ENCODE assay signal across 30 cellular contexts in genomic region chrX:154698630-154699248, GRCh38. TPM values are rescaled to one million over a fixed set of nuclear protein-coding genes. Genes with fewer than 3 reads are reported as not detected.
"Had no signal": no experiment of that assay in that cellular context is flagged by ENCODE, and none has a peak within 500 bp of the region (broad histone marks: within the 10 kb centered on the region; RNA-seq: fewer than 3 reads in every experiment).

No MANE protein-coding gene starts in this region.

- H3K36me3 Mint-ChIP-seq: brain had no signal

- H3K4me3 Mint-ChIP-seq: activated naive CD4-positive, alpha-beta T cell treated with anti-CD3 and anti-CD28 coated beads, Interleukin-2, amount 10 ng/mL, durations not matched to agents 7 days and 5 days; activated naive CD8-positive, alpha-beta T cell treated with anti-CD3 and anti-CD28 coated beads, Interleukin-2, amount 50 U/mL, for 24 hours; brain; naive thymus-derived CD4-positive, alpha-beta T cell; T-helper 1 cell treated with Interleukin-12 subunit alpha and Interleukin-12 subunit beta and Interleukin-4 antibody, amounts not matched to agents 30 μg/mL and 1 μg/mL, for 36 hours had no signal

- H3K27ac Mint-ChIP-seq: activated naive CD4-positive, alpha-beta T cell treated with anti-CD3 and anti-CD28 coated beads, Interleukin-2, amount 10 ng/mL, durations not matched to agents 7 days and 5 days; activated naive CD8-positive, alpha-beta T cell treated with anti-CD3 and anti-CD28 coated beads, Interleukin-2, amount 50 U/mL, for 24 hours; brain; T-helper 1 cell treated with Interleukin-12 subunit alpha and Interleukin-12 subunit beta and Interleukin-4 antibody, amounts not matched to agents 30 μg/mL and 1 μg/mL, for 36 hours had no signal

- H3K27me3 ChIP-seq: esophagus squamous epithelium, pancreas, stomach, vagina had no signal

- ATAC-seq: activated naive CD8-positive, alpha-beta T cell treated with anti-CD3 and anti-CD28 coated beads, Interleukin-2, amount 50 U/mL, for 24 hours; mucosa of descending colon; naive thymus-derived CD4-positive, alpha-beta T cell; pancreas; sciatic nerve had no signal

- H3K4me1 ChIP-seq: esophagus squamous epithelium, pancreas, stomach, vagina had no signal

- H3K4me1 Mint-ChIP-seq: activated naive CD4-positive, alpha-beta T cell treated with anti-CD3 and anti-CD28 coated beads, Interleukin-2, amount 10 ng/mL, durations not matched to agents 7 days and 5 days had no signal

- DNase-seq: activated CD4-positive, alpha-beta T cell treated with anti-CD3 and anti-CD28 coated beads, Interleukin-2, amount 50 U/mL, for 1 hour; activated CD4-positive, CD25-positive, alpha-beta regulatory T cell treated with anti-CD3 and anti-CD28 coated beads, Interleukin-2, amount 50 U/mL, for 72 hours; activated CD8-positive, alpha-beta memory T cell treated with anti-CD3 and anti-CD28 coated beads for 24 hours; activated CD8-positive, alpha-beta memory T cell treated with anti-CD3 and anti-CD28 coated beads, Interleukin-2, amount 50 U/mL, for 48 hours; activated effector memory CD4-positive, alpha-beta T cell treated with Interleukin-2 at 50 U/mL for 16 hours; activated naive CD4-positive, alpha-beta T cell treated with anti-CD3 and anti-CD28 coated beads, Interleukin-2, amount 10 ng/mL, durations not matched to agents 7 days and 5 days; activated naive CD8-positive, alpha-beta T cell treated with anti-CD3 and anti-CD28 coated beads, Interleukin-2, amount 50 U/mL, for 24 hours; activated T-cell treated with anti-CD3 and anti-CD28 coated beads, Interleukin-2, amount 50 U/mL, for 48 hours; anterior cingulate cortex; effector CD4-positive, alpha-beta T cell; esophagus squamous epithelium; hippocampal formation; kidney glomerular epithelial cell; mesenchymal stem cell; mucosa of descending colon; naive thymus-derived CD4-positive, alpha-beta T cell; pancreas; stimulated activated CD4-positive, alpha-beta T cell treated with anti-CD3 and anti-CD28 coated beads, Interleukin-4, amount 100 ng/mL, for 1 hour; stomach; trophoblast cell had no signal

- H3K4me2 ChIP-seq: smooth muscle cell had no signal

- H3K27ac ChIP-seq: coronary artery, esophagus squamous epithelium, pancreas, stomach, vagina had no signal

- H3K4me3 ChIP-seq: coronary artery, esophagus squamous epithelium, mucosa of descending colon, pancreas, smooth muscle cell, stomach, vagina had no signal

- H3K9me3 ChIP-seq: esophagus squamous epithelium, mucosa of descending colon, pancreas, stomach, vagina had no signal

- H3K9me3 Mint-ChIP-seq: activated naive CD4-positive, alpha-beta T cell treated with anti-CD3 and anti-CD28 coated beads, Interleukin-2, amount 10 ng/mL, durations not matched to agents 7 days and 5 days; activated naive CD8-positive, alpha-beta T cell treated with anti-CD3 and anti-CD28 coated beads, Interleukin-2, amount 50 U/mL, for 24 hours; naive thymus-derived CD4-positive, alpha-beta T cell; T-helper 1 cell treated with Interleukin-12 subunit alpha and Interleukin-12 subunit beta and Interleukin-4 antibody, amounts not matched to agents 30 μg/mL and 1 μg/mL, for 36 hours had no signal

- H3K27me3 Mint-ChIP-seq: activated naive CD4-positive, alpha-beta T cell treated with anti-CD3 and anti-CD28 coated beads, Interleukin-2, amount 10 ng/mL, durations not matched to agents 7 days and 5 days; activated naive CD8-positive, alpha-beta T cell treated with anti-CD3 and anti-CD28 coated beads, Interleukin-2, amount 50 U/mL, for 24 hours; naive thymus-derived CD4-positive, alpha-beta T cell had no signal

- H3K36me3 ChIP-seq: pancreas, vagina had no signal

RNA-seq across cellular contexts. Expression of gene CTAG2, which starts 45.4 kb away (rescaled TPM):
- total RNA-seq: endothelial cell of umbilical vein; esophagus squamous epithelium; lower leg skin; mucosa of descending colon; naive thymus-derived CD4-positive, alpha-beta T cell; pancreas; pulmonary artery endothelial cell; sciatic nerve; smooth muscle cell; stomach; temporal lobe; vagina had no signal
- polyA plus RNA-seq: endothelial cell of umbilical vein; naive thymus-derived CD4-positive, alpha-beta T cell; smooth muscle cell had no signal
